Comparison of ENCODE assay signal across 21 cellular contexts in genomic region chr12:17579148-17580026, GRCh38.
A peak's percentile ranks its signal among the peaks of the same experiment; 100 is the strongest.
DNase-seq lines count a peak whose midpoint lies in the region; ATAC-seq lines count a peak whose summit lies in the region.
"Had no signal": no experiment of that assay in that cellular context is flagged by ENCODE, and none has a peak within 500 bp of the region (broad histone marks: within the 10 kb centered on the region; RNA-seq: fewer than 3 reads in every experiment).

No MANE protein-coding gene starts in this region.

- ATAC-seq in GM18519 (IDR thresholded peaks at IDR 0.05; ENCODE audit: low FRiP score, unreplicated experiment), result no peak
- ATAC-seq: activated T-cell treated with anti-CD3 and anti-CD28 coated beads, Interleukin-2, amount 50 U/mL, for 72 hours; natural killer cell; stimulated activated naive CD8-positive, alpha-beta T cell treated with anti-CD3 and anti-CD28 coated beads, Interleukin-15, amount 100 ng/mL, for 72 hours had no signal

- peak; percentile 18 for DNase-seq in NCI-H1092 treated with DMSO at 0.1 percent for 48 hours (lab: John Stamatoyannopoulos, UW)
- no peak for DNase-seq in NCI-H1092 (lab: John Stamatoyannopoulos, UW)
- DNase-seq in NCI-H146 (lab: John Stamatoyannopoulos, UW), result peak; percentile 94
- DNase-seq in NCI-H748 treated with DMSO at 0.1 percent for 48 hours (lab: John Stamatoyannopoulos, UW), result peak; percentile 50
- DNase-seq in islet precursor cell, result peak; percentile 56
- no peak for DNase-seq in SK-N-DZ (ENCODE audit: low spot score)
- no peak for DNase-seq in globus pallidus (ENCODE audit: low spot score)
- DNase-seq: 8988T; activated CD4-positive, alpha-beta T cell treated with anti-CD3 and anti-CD28 coated beads, Interleukin-2, amount 50 U/mL, for 4 hours; activated naive CD4-positive, alpha-beta T cell treated with anti-CD3 and anti-CD28 coated beads, Interleukin-2, amount 10 ng/mL, durations not matched to agents 7 days and 5 days; activated T-cell treated with anti-CD3 and anti-CD28 coated beads, Interleukin-2, amount 50 U/mL, for 72 hours; amniotic stem cell; GOT3; Kasumi-1; natural killer cell; NCI-H226; stimulated activated CD4-positive, alpha-beta T cell treated with anti-CD3 and anti-CD28 coated beads, Interleukin-1b, Interleukin-23, amount 100 ng/mL, for 48 hours; stimulated activated CD8-positive, alpha-beta memory T cell treated with anti-CD3 and anti-CD28 coated beads, Interleukin-4, amount 100 ng/mL, for 48 hours; stimulated activated naive CD8-positive, alpha-beta T cell treated with anti-CD3 and anti-CD28 coated beads, Interleukin-15, amount 100 ng/mL, for 72 hours; T-helper 1 cell had no signal

Comparison
In these comparisons a context has a peak if more than half of its experiments do, and no peak if none do; other contexts are left out.
1. DNase-seq: peak in NCI-H1092 treated with DMSO at 0.1 percent for 48 hours (single experiment), NCI-H146 (single experiment), NCI-H748 treated with DMSO at 0.1 percent for 48 hours (single experiment) and islet precursor cell (single experiment); none in NCI-H1092 (single experiment), SK-N-DZ (single experiment) and globus pallidus (single experiment).